Comparison of ENCODE assay signal across 16 cellular contexts in the genomic region with DNA sequence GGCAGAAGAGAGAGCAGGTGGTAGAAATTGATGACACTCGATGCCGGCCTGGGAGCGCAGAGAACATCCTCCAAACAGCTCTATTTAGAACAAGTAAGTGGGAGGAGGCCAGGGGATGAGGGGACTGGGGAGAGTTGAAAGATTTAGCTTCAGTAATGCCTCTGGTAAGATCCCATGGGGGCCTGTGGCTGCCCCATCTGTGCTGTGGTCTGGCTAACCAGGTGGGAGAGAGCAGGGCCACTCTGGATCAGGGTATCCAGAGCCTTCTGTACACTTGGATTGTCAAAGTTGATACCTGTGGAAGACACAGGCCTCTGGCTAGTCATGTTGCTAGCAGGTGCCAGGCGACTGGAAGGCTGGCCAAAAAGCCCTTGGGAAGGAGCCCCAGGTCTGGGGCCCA.
"Had no signal": no experiment of that assay in that cellular context is flagged by ENCODE, and none has a peak within 500 bp of the region (broad histone marks: within the 10 kb centered on the region; RNA-seq: fewer than 3 reads in every experiment).

No MANE protein-coding gene starts in this region.

- H3K4me2 ChIP-seq: neural progenitor cell had no signal

- H3K27ac Mint-ChIP-seq: activated naive CD4-positive, alpha-beta T cell treated with anti-CD3 and anti-CD28 coated beads, Interleukin-2, amount 50 U/mL, for 24 hours; mesothelial cell of epicardium; neural progenitor cell had no signal

- H3K27ac ChIP-seq: neural progenitor cell, ovary, stomach, tibial artery had no signal

- H3K27me3 ChIP-seq: ovary had no signal

- H3K4me3 ChIP-seq: neural progenitor cell, ovary, stomach, tibial artery had no signal

- DNase-seq: activated CD4-positive, alpha-beta T cell treated with anti-CD3 and anti-CD28 coated beads for 1 hour; activated CD4-positive, alpha-beta T cell treated with anti-CD3 and anti-CD28 coated beads, Interleukin-2, amount 50 U/mL, for 48 hours; activated effector memory CD4-positive, alpha-beta T cell treated with Interleukin-2 at 50 U/mL for 16 hours; activated T-cell treated with anti-CD3 and anti-CD28 coated beads for 4 hours; amniotic stem cell; cerebellar nuclear complex; hippocampal formation; ovary; stimulated activated CD4-positive, alpha-beta T cell treated with anti-CD3 and anti-CD28 coated beads, Interleukin-4, amount 100 ng/mL, for 1 hour; stimulated activated CD8-positive, alpha-beta memory T cell treated with anti-CD3 and anti-CD28 coated beads, Interleukin-4, amount 100 ng/mL, for 48 hours; stomach; tibial artery had no signal

- H3K9me3 Mint-ChIP-seq: activated naive CD4-positive, alpha-beta T cell treated with anti-CD3 and anti-CD28 coated beads, Interleukin-2, amount 50 U/mL, for 24 hours; brain; mesothelial cell of epicardium; neural progenitor cell had no signal

- H3K36me3 ChIP-seq: neural progenitor cell had no signal

- H3K9me3 ChIP-seq: ovary, stomach, tibial artery had no signal

- H3K4me3 Mint-ChIP-seq: activated naive CD4-positive, alpha-beta T cell treated with anti-CD3 and anti-CD28 coated beads, Interleukin-2, amount 50 U/mL, for 24 hours; brain; mesothelial cell of epicardium; neural progenitor cell had no signal
